ENCODE assay signal across 17 cellular contexts in genomic region chr6:16950825-16951495, GRCh38.
DNase-seq lines count a peak whose midpoint lies in the region; ATAC-seq and TF ChIP-seq lines count a peak whose summit lies in the region.
"Had no signal": no experiment of that assay in that cellular context is flagged by ENCODE, and none has a peak within 500 bp of the region (broad histone marks: within the 10 kb centered on the region; RNA-seq: fewer than 3 reads in every experiment).

No MANE protein-coding gene starts in this region.

- no peaks in the 10 kb centered on the region for H3K36me3 ChIP-seq in prostate gland

- no peak overlapping the region for H3K4me3 ChIP-seq in prostate gland

- CTCF ChIA-PET in activated CD4-positive, alpha-beta T cell treated with anti-CD3 and anti-CD28 coated beads for 36 hours (lab: Charles Lee), result interaction anchor here (0.6 to 2.2 kb wide), 10 partner anchors 10 to 619 kb away, joined by 3 to 14 read pairs (median 3); no protein-coding TSS in a partner anchor
- CTCF ChIA-PET in activated CD4-positive, alpha-beta T cell treated with anti-CD3 and anti-CD28 coated beads, Interleukin-2, amount 10 ng/mL, durations not matched to agents 7 days and 5 days (lab: Charles Lee), result interaction anchor here (0.6 to 1.9 kb wide), 2 partner anchors 14 to 904 kb away, joined by 3 to 4 read pairs; no protein-coding TSS in a partner anchor

- no peak overlapping the region for H3K27ac ChIP-seq in prostate gland

- intact Hi-C loops in activated CD4-positive, alpha-beta T cell treated with anti-CD3 and anti-CD28 coated beads for 36 hours (cut with DNase I, micrococcal nuclease), result loop anchor here (1.0 to 5.0 kb wide), 5 partner anchors 64 to 629 kb away; no protein-coding TSS in a partner anchor
- intact Hi-C loops in prostate gland (cut with DNase I), result no loop called here

- no peaks in the 10 kb centered on the region for H3K4me1 ChIP-seq in prostate gland (replicated peaks)

- DNase-seq in activated CD4-positive, alpha-beta T cell treated with anti-CD3 and anti-CD28 coated beads for 36 hours, result no peak
- DNase-seq in activated CD4-positive, alpha-beta T cell treated with anti-CD3 and anti-CD28 coated beads, Interleukin-2, amount 10 ng/mL, durations not matched to agents 7 days and 5 days, result no peak
- DNase-seq in LHCN-M2 (ENCODE audit: low read depth) (peak; percentile 80), prostate gland (ENCODE audit: low spot score) (no peak), NCI-H774 (lab: John Stamatoyannopoulos, UW) (no peak)
- DNase-seq in stimulated activated effector memory CD8-positive, alpha-beta T cell treated with anti-CD3 and anti-CD28 coated beads, Interleukin-12 subunit alpha, Interleukin-12 subunit beta, amount 100 ng/mL, for 72 hours (ENCODE audit: low spot score in 2 of 2), result no peak
- DNase-seq: CD8-positive, alpha-beta T cell; DMS79 treated with DMSO at 0.1 percent for 48 hours; H9; IMR-90; MV-4-11; NCI-H1417; NCI-H187 treated with DMSO at 0.1 percent for 48 hours; NCI-H446 treated with DMSO at 0.1 percent for 48 hours; RPMI8226 had no signal

- H3K36me3 Mint-ChIP-seq in activated CD4-positive, alpha-beta T cell treated with anti-CD3 and anti-CD28 coated beads for 36 hours (ENCODE audit: low read depth), result peaks cover 2% of the 10 kb centered on the region
- H3K36me3 Mint-ChIP-seq in activated CD4-positive, alpha-beta T cell treated with anti-CD3 and anti-CD28 coated beads, Interleukin-2, amount 10 ng/mL, durations not matched to agents 7 days and 5 days (ENCODE audit: low read depth), result no peaks in the 10 kb centered on the region
- H3K36me3 Mint-ChIP-seq in activated naive CD8-positive, alpha-beta T cell, result no peaks in the 10 kb centered on the region
- no peaks in the 10 kb centered on the region for H3K36me3 Mint-ChIP-seq in stimulated activated effector memory CD8-positive, alpha-beta T cell treated with anti-CD3 and anti-CD28 coated beads, Interleukin-12 subunit alpha, Interleukin-12 subunit beta, amount 100 ng/mL, for 72 hours
- H3K36me3 Mint-ChIP-seq: CD8-positive, alpha-beta T cell had no signal

- H3K9me3 Mint-ChIP-seq in activated CD4-positive, alpha-beta T cell treated with anti-CD3 and anti-CD28 coated beads for 36 hours (ENCODE audit: low read depth), result no peaks in the 10 kb centered on the region
- no peaks in the 10 kb centered on the region for H3K9me3 Mint-ChIP-seq in activated CD4-positive, alpha-beta T cell treated with anti-CD3 and anti-CD28 coated beads, Interleukin-2, amount 10 ng/mL, durations not matched to agents 7 days and 5 days
- no peaks in the 10 kb centered on the region for H3K9me3 Mint-ChIP-seq in activated naive CD8-positive, alpha-beta T cell (ENCODE audit: low read depth)
- no peaks in the 10 kb centered on the region for H3K9me3 Mint-ChIP-seq in stimulated activated effector memory CD8-positive, alpha-beta T cell treated with anti-CD3 and anti-CD28 coated beads, Interleukin-12 subunit alpha, Interleukin-12 subunit beta, amount 100 ng/mL, for 72 hours
- H3K9me3 Mint-ChIP-seq: CD8-positive, alpha-beta T cell; H9 had no signal

- no peak for TF ChIP-seq POLR2A in prostate gland (IDR thresholded peaks at IDR 0.05)

- peaks cover 31% of the 10 kb centered on the region for H3K4me1 Mint-ChIP-seq in activated CD4-positive, alpha-beta T cell treated with anti-CD3 and anti-CD28 coated beads for 36 hours
- peaks cover 2% of the 10 kb centered on the region for H3K4me1 Mint-ChIP-seq in activated CD4-positive, alpha-beta T cell treated with anti-CD3 and anti-CD28 coated beads, Interleukin-2, amount 10 ng/mL, durations not matched to agents 7 days and 5 days
- peaks cover 20% of the 10 kb centered on the region for H3K4me1 Mint-ChIP-seq in activated naive CD8-positive, alpha-beta T cell (ENCODE audit: low read depth)
- peaks cover 12% of the 10 kb centered on the region for H3K4me1 Mint-ChIP-seq in stimulated activated effector memory CD8-positive, alpha-beta T cell treated with anti-CD3 and anti-CD28 coated beads, Interleukin-12 subunit alpha, Interleukin-12 subunit beta, amount 100 ng/mL, for 72 hours

- POLR2A ChIA-PET in activated CD4-positive, alpha-beta T cell treated with anti-CD3 and anti-CD28 coated beads for 36 hours (lab: Charles Lee), result interaction anchor here (0.7 to 0.8 kb wide), 2 partner anchors 95 to 469 kb away, joined by 3 to 6 read pairs; no protein-coding TSS in a partner anchor
- POLR2A ChIA-PET in activated CD4-positive, alpha-beta T cell treated with anti-CD3 and anti-CD28 coated beads, Interleukin-2, amount 10 ng/mL, durations not matched to agents 7 days and 5 days (lab: Charles Lee), result no interaction called here

- H3K9me3 ChIP-seq in prostate gland, result no peaks in the 10 kb centered on the region

- no peaks in the 10 kb centered on the region for H3K27me3 ChIP-seq in prostate gland (replicated peaks; ENCODE audit: insufficient read depth)

- peak overlapping the region; percentile 70 for H3K27ac Mint-ChIP-seq in activated CD4-positive, alpha-beta T cell treated with anti-CD3 and anti-CD28 coated beads for 36 hours
- H3K27ac Mint-ChIP-seq in activated CD4-positive, alpha-beta T cell treated with anti-CD3 and anti-CD28 coated beads, Interleukin-2, amount 10 ng/mL, durations not matched to agents 7 days and 5 days, result no peak overlapping the region
- H3K27ac Mint-ChIP-seq in activated naive CD8-positive, alpha-beta T cell, result peak overlapping the region; percentile 62
- no peak overlapping the region for H3K27ac Mint-ChIP-seq in stimulated activated effector memory CD8-positive, alpha-beta T cell treated with anti-CD3 and anti-CD28 coated beads, Interleukin-12 subunit alpha, Interleukin-12 subunit beta, amount 100 ng/mL, for 72 hours
- H3K27ac Mint-ChIP-seq: CD8-positive, alpha-beta T cell; H9 had no signal

- H3K27me3 Mint-ChIP-seq in activated CD4-positive, alpha-beta T cell treated with anti-CD3 and anti-CD28 coated beads for 36 hours, result peaks cover 45% of the 10 kb centered on the region
- H3K27me3 Mint-ChIP-seq in activated CD4-positive, alpha-beta T cell treated with anti-CD3 and anti-CD28 coated beads, Interleukin-2, amount 10 ng/mL, durations not matched to agents 7 days and 5 days, result peaks cover 22% of the 10 kb centered on the region
- H3K27me3 Mint-ChIP-seq in activated naive CD8-positive, alpha-beta T cell, result peaks cover 10% of the 10 kb centered on the region

- peak; percentile 80 for ATAC-seq in activated CD4-positive, alpha-beta T cell treated with anti-CD3 and anti-CD28 coated beads for 36 hours
- ATAC-seq in stimulated activated effector memory CD8-positive, alpha-beta T cell treated with anti-CD3 and anti-CD28 coated beads, Interleukin-12 subunit alpha, Interleukin-12 subunit beta, amount 100 ng/mL, for 72 hours, result peak; percentile 85
- ATAC-seq in HG02852 (IDR thresholded peaks at IDR 0.05; ENCODE audit: unreplicated experiment), result no peak
- ATAC-seq: CD8-positive, alpha-beta T cell had no signal

- 84% methylated on average over 1 of the region's 1 CpG for whole genome bisulfite sequencing in prostate gland

- H3K4me3 Mint-ChIP-seq in activated CD4-positive, alpha-beta T cell treated with anti-CD3 and anti-CD28 coated beads for 36 hours, result no peak overlapping the region
- no peak overlapping the region for H3K4me3 Mint-ChIP-seq in activated CD4-positive, alpha-beta T cell treated with anti-CD3 and anti-CD28 coated beads, Interleukin-2, amount 10 ng/mL, durations not matched to agents 7 days and 5 days
- H3K4me3 Mint-ChIP-seq in activated naive CD8-positive, alpha-beta T cell, result no peak overlapping the region
- H3K4me3 Mint-ChIP-seq in stimulated activated effector memory CD8-positive, alpha-beta T cell treated with anti-CD3 and anti-CD28 coated beads, Interleukin-12 subunit alpha, Interleukin-12 subunit beta, amount 100 ng/mL, for 72 hours, result no peak overlapping the region
- H3K4me3 Mint-ChIP-seq: CD8-positive, alpha-beta T cell; H9 had no signal

- no peak for TF ChIP-seq CTCF in prostate gland (IDR thresholded peaks at IDR 0.05)

Comparison
In these comparisons a context has a peak if more than half of its experiments do, and no peak if none do; other contexts are left out.
1. H3K27ac Mint-ChIP-seq: peak in activated CD4-positive, alpha-beta T cell treated with anti-CD3 and anti-CD28 coated beads for 36 hours (single experiment) and activated naive CD8-positive, alpha-beta T cell (single experiment); none in activated CD4-positive, alpha-beta T cell treated with anti-CD3 and anti-CD28 coated beads, Interleukin-2, amount 10 ng/mL, durations not matched to agents 7 days and 5 days (single experiment) and stimulated activated effector memory CD8-positive, alpha-beta T cell treated with anti-CD3 and anti-CD28 coated beads, Interleukin-12 subunit alpha, Interleukin-12 subunit beta, amount 100 ng/mL, for 72 hours (single experiment).